In the genomic region with DNA sequence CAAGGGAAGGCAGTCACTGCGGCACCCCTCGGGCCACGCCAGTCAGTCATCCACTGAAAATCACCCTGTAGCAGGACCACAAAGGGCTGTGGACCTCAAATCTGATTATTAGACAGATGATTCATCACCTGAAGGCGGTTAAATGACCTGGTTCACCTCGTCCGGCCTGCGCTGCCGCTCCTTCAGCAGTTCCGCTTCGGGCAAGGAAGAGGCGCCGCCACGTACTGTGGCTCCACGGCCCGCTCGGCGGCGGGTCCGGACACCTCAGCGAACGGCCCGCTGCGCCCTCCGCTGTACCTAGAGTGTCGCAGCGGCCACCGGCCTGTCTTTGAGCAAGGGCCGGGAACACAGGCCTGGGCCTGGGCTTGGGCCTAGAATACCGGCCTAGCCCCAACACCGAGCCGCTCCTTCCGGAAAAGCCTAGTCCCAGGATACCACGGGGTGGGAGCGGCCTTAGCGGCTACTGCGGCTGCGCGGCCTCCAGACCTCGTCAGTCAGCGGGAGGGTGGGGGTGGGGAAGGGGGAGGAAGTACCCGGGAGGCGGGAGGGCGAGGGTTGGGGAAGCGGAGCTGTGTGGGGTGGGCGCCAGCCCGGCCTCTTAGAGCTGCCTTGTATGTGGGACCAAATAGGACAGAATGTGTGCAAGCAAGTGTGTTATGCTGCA, we compare ENCODE assay signal across 1 cellular context.
TF ChIP-seq lines count a peak whose summit lies in the region.

A gene with protein sequence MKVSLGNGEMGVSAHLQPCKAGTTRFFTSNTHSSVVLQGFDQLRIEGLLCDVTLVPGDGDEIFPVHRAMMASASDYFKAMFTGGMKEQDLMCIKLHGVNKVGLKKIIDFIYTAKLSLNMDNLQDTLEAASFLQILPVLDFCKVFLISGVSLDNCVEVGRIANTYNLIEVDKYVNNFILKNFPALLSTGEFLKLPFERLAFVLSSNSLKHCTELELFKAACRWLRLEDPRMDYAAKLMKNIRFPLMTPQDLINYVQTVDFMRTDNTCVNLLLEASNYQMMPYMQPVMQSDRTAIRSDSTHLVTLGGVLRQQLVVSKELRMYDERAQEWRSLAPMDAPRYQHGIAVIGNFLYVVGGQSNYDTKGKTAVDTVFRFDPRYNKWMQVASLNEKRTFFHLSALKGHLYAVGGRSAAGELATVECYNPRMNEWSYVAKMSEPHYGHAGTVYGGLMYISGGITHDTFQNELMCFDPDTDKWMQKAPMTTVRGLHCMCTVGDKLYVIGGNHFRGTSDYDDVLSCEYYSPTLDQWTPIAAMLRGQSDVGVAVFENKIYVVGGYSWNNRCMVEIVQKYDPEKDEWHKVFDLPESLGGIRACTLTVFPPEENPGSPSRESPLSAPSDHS (minus strand): TSS at position 436 of the 664 bp plus-strand sequence. CDS start 545 bp downstream, outside the sequence.

TF ChIP-seq in HepG2, 621 proteins besides CTCF, POLR2A, EP300 and RAD21 (continued from another document):
- TF ChIP-seq, protein P1, sequence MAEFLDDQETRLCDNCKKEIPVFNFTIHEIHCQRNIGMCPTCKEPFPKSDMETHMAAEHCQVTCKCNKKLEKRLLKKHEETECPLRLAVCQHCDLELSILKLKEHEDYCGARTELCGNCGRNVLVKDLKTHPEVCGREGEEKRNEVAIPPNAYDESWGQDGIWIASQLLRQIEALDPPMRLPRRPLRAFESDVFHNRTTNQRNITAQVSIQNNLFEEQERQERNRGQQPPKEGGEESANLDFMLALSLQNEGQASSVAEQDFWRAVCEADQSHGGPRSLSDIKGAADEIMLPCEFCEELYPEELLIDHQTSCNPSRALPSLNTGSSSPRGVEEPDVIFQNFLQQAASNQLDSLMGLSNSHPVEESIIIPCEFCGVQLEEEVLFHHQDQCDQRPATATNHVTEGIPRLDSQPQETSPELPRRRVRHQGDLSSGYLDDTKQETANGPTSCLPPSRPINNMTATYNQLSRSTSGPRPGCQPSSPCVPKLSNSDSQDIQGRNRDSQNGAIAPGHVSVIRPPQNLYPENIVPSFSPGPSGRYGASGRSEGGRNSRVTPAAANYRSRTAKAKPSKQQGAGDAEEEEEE (CRISPR knock-in tag; IDR thresholded peaks at IDR 0.05; ENCODE audit: borderline replicate concordance): no peak
- TF ChIP-seq NR2C2 (CRISPR knock-in tag; IDR thresholded peaks at IDR 0.05; ENCODE audit: borderline replicate concordance) (peak; percentile 41; the same call in 1 of the 2 replicates), ZNF772 (CRISPR knock-in tag; IDR thresholded peaks at IDR 0.05) (peak; percentile 50; the same call in 1 of the 2 replicates), FOXK1 (CRISPR knock-in tag; IDR thresholded peaks at IDR 0.05; ENCODE audit: borderline replicate concordance, low read depth) (no peak), TEF (CRISPR knock-in tag; IDR thresholded peaks at IDR 0.05) (peak; percentile 61; the same call in 1 of the 2 replicates), ZNF547 (CRISPR knock-in tag; IDR thresholded peaks at IDR 0.05) (peak; percentile 91), ZNF281 (CRISPR knock-in tag; IDR thresholded peaks at IDR 0.05; ENCODE audit: borderline replicate concordance) (peak; percentile 14; the same call in 1 of the 2 replicates), ZNF101 (CRISPR knock-in tag; IDR thresholded peaks at IDR 0.05; ENCODE audit: borderline replicate concordance, low read depth) (no peak), ZMYM3 (CRISPR knock-in tag; IDR thresholded peaks at IDR 0.05) (no peak), ELF3 (CRISPR knock-in tag; IDR thresholded peaks at IDR 0.05) (peak; percentile 53; the same call in 1 of the 2 replicates), MAF1 (CRISPR knock-in tag; IDR thresholded peaks at IDR 0.05; ENCODE audit: borderline replicate concordance) (no peak), STAT5B (CRISPR knock-in tag; IDR thresholded peaks at IDR 0.05) (peak; percentile 62; the same call in 1 of the 2 replicates), POGZ (CRISPR knock-in tag; IDR thresholded peaks at IDR 0.05) (peak; percentile 53; the same call in 1 of the 2 replicates), MEIS1 (CRISPR knock-in tag; IDR thresholded peaks at IDR 0.05; ENCODE audit: borderline replicate concordance) (0 out of 2 replicates have a peak, but pooled peaks have one; percentile 16)
- TF ChIP-seq, protein P2, sequence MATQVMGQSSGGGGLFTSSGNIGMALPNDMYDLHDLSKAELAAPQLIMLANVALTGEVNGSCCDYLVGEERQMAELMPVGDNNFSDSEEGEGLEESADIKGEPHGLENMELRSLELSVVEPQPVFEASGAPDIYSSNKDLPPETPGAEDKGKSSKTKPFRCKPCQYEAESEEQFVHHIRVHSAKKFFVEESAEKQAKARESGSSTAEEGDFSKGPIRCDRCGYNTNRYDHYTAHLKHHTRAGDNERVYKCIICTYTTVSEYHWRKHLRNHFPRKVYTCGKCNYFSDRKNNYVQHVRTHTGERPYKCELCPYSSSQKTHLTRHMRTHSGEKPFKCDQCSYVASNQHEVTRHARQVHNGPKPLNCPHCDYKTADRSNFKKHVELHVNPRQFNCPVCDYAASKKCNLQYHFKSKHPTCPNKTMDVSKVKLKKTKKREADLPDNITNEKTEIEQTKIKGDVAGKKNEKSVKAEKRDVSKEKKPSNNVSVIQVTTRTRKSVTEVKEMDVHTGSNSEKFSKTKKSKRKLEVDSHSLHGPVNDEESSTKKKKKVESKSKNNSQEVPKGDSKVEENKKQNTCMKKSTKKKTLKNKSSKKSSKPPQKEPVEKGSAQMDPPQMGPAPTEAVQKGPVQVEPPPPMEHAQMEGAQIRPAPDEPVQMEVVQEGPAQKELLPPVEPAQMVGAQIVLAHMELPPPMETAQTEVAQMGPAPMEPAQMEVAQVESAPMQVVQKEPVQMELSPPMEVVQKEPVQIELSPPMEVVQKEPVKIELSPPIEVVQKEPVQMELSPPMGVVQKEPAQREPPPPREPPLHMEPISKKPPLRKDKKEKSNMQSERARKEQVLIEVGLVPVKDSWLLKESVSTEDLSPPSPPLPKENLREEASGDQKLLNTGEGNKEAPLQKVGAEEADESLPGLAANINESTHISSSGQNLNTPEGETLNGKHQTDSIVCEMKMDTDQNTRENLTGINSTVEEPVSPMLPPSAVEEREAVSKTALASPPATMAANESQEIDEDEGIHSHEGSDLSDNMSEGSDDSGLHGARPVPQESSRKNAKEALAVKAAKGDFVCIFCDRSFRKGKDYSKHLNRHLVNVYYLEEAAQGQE (IDR thresholded peaks at IDR 0.05; ENCODE audit: borderline replicate concordance in 1 of 2, low read depth in 1 of 2, low read length in 2 of 2): peak in 1 of 2 experiments; percentile 22; a peak in 1 of 4 replicates
- TF ChIP-seq, protein P3, sequence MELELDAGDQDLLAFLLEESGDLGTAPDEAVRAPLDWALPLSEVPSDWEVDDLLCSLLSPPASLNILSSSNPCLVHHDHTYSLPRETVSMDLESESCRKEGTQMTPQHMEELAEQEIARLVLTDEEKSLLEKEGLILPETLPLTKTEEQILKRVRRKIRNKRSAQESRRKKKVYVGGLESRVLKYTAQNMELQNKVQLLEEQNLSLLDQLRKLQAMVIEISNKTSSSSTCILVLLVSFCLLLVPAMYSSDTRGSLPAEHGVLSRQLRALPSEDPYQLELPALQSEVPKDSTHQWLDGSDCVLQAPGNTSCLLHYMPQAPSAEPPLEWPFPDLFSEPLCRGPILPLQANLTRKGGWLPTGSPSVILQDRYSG (CRISPR knock-in tag; IDR thresholded peaks at IDR 0.05): 0 out of 2 replicates have a peak, but pooled peaks have one; percentile 82
- TF ChIP-seq, protein P4, sequence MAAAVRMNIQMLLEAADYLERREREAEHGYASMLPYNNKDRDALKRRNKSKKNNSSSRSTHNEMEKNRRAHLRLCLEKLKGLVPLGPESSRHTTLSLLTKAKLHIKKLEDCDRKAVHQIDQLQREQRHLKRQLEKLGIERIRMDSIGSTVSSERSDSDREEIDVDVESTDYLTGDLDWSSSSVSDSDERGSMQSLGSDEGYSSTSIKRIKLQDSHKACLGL (CRISPR knock-in tag; IDR thresholded peaks at IDR 0.05): peak; percentile 93
TF ChIP-seq in HepG2: peak in this region for 236.
